In the genomic region with DNA sequence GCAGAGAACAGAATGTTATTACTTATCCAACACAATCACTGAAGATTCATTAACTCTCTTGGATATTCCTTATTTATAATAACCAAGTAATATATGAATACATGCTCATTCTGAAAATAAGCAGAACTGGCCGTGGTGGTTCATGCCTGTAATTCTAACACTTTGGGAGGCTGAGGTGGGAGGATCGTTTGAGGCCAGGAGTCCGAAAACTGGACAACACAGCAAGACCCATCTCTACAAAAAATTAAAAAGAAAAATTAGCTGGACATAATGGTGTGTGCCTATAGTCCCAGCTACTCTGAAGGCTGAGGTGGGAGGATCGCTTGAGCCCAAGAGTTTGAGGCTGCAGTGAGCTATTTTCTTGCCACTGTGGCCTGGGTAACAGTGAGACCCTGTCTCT, we compare ENCODE assay signal across 3 cellular contexts.
TF ChIP-seq lines count a peak whose summit lies in the region.

No MANE protein-coding gene starts in this region.

TF ChIP-seq in HepG2, 621 proteins besides CTCF, POLR2A, EP300 and RAD21 (continues in another document):
- TF ChIP-seq, protein P1, sequence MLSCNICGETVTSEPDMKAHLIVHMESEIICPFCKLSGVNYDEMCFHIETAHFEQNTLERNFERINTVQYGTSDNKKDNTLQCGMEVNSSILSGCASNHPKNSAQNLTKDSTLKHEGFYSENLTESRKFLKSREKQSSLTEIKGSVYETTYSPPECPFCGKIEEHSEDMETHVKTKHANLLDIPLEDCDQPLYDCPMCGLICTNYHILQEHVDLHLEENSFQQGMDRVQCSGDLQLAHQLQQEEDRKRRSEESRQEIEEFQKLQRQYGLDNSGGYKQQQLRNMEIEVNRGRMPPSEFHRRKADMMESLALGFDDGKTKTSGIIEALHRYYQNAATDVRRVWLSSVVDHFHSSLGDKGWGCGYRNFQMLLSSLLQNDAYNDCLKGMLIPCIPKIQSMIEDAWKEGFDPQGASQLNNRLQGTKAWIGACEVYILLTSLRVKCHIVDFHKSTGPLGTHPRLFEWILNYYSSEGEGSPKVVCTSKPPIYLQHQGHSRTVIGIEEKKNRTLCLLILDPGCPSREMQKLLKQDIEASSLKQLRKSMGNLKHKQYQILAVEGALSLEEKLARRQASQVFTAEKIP (CRISPR knock-in tag; IDR thresholded peaks at IDR 0.05; ENCODE audit: borderline replicate concordance) = no peak
- TF ChIP-seq, protein P2, sequence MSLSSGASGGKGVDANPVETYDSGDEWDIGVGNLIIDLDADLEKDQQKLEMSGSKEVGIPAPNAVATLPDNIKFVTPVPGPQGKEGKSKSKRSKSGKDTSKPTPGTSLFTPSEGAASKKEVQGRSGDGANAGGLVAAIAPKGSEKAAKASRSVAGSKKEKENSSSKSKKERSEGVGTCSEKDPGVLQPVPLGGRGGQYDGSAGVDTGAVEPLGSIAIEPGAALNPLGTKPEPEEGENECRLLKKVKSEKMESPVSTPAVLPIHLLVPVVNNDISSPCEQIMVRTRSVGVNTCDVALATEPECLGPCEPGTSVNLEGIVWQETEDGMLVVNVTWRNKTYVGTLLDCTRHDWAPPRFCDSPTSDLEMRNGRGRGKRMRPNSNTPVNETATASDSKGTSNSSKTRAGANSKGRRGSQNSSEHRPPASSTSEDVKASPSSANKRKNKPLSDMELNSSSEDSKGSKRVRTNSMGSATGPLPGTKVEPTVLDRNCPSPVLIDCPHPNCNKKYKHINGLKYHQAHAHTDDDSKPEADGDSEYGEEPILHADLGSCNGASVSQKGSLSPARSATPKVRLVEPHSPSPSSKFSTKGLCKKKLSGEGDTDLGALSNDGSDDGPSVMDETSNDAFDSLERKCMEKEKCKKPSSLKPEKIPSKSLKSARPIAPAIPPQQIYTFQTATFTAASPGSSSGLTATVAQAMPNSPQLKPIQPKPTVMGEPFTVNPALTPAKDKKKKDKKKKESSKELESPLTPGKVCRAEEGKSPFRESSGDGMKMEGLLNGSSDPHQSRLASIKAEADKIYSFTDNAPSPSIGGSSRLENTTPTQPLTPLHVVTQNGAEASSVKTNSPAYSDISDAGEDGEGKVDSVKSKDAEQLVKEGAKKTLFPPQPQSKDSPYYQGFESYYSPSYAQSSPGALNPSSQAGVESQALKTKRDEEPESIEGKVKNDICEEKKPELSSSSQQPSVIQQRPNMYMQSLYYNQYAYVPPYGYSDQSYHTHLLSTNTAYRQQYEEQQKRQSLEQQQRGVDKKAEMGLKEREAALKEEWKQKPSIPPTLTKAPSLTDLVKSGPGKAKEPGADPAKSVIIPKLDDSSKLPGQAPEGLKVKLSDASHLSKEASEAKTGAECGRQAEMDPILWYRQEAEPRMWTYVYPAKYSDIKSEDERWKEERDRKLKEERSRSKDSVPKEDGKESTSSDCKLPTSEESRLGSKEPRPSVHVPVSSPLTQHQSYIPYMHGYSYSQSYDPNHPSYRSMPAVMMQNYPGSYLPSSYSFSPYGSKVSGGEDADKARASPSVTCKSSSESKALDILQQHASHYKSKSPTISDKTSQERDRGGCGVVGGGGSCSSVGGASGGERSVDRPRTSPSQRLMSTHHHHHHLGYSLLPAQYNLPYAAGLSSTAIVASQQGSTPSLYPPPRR (CRISPR knock-in tag; IDR thresholded peaks at IDR 0.05; ENCODE audit: borderline replicate concordance) = no peak
- TF ChIP-seq SIX4 (CRISPR knock-in tag; IDR thresholded peaks at IDR 0.05) (no peak), AGO1 (IDR thresholded peaks at IDR 0.05; ENCODE audit: low read depth, low read length, poor library complexity, severe bottlenecking) (no peak)
- TF ChIP-seq, protein P3, sequence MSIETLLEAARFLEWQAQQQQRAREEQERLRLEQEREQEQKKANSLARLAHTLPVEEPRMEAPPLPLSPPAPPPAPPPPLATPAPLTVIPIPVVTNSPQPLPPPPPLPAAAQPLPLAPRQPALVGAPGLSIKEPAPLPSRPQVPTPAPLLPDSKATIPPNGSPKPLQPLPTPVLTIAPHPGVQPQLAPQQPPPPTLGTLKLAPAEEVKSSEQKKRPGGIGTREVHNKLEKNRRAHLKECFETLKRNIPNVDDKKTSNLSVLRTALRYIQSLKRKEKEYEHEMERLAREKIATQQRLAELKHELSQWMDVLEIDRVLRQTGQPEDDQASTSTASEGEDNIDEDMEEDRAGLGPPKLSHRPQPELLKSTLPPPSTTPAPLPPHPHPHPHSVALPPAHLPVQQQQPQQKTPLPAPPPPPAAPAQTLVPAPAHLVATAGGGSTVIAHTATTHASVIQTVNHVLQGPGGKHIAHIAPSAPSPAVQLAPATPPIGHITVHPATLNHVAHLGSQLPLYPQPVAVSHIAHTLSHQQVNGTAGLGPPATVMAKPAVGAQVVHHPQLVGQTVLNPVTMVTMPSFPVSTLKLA (IDR thresholded peaks at IDR 0.05) = no peak

TF ChIP-seq in WTC11, 78 proteins besides CTCF, POLR2A, EP300 and RAD21:
- peak; percentile 76; the same call in 1 of the 2 replicates for TF ChIP-seq ZNF121 (CRISPR knock-in tag; IDR thresholded peaks at IDR 0.05)
- TF ChIP-seq ZNF317 (CRISPR knock-in tag; IDR thresholded peaks at IDR 0.05; ENCODE audit: borderline replicate concordance, low read depth) = no peak

TF ChIP-seq in endothelial cell of umbilical vein, 7 proteins besides CTCF, POLR2A, EP300 and RAD21:
- no peak for TF ChIP-seq MYC (IDR thresholded peaks at IDR 0.05; ENCODE audit: low read depth, low read length)
- no peak for TF ChIP-seq GATA2 (IDR thresholded peaks at IDR 0.05; ENCODE audit: insufficient read depth, insufficient read length, low read depth, low read length)
- no peak for TF ChIP-seq POLR2AphosphoS5 (IDR thresholded peaks at IDR 0.05; ENCODE audit: insufficient read depth, low read depth, low read length)
- TF ChIP-seq, protein P4, sequence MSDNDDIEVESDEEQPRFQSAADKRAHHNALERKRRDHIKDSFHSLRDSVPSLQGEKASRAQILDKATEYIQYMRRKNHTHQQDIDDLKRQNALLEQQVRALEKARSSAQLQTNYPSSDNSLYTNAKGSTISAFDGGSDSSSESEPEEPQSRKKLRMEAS (IDR thresholded peaks at IDR 0.05; ENCODE audit: insufficient read depth, insufficient read length) = no peak
- TF ChIP-seq EZH2 (IDR thresholded peaks at IDR 0.05; ENCODE audit: borderline replicate concordance, low read depth, low read length, severe bottlenecking) = no peak
- TF ChIP-seq JUN (IDR thresholded peaks at IDR 0.05; ENCODE audit: borderline replicate concordance, insufficient read depth, insufficient read length, low read depth) = no peak
- TF ChIP-seq FOS (IDR thresholded peaks at IDR 0.05; ENCODE audit: borderline replicate concordance, insufficient read depth, low read length) = no peak
